19 cellular contexts compared by ENCODE assay signal in the genomic region with DNA sequence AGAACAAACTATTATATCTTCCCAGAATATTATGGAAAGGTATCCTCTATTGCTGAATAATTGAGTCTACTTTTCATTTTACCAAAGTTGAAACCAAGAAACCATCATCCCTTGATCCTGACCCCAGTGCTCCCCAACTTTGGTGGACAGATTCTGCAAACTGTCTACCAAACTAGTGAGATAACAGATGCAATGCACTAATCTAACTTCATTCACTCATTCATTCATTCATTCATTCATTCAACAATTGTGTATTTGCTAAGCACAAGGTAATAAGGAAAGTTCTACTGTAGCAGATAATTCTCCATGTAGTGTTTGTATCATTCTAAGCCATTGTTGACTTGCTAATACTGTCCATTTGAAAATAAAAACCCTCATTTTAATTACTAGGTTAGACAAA.
A peak's percentile ranks its signal among the peaks of the same experiment; 100 is the strongest.
DNase-seq lines count a peak whose midpoint lies in the region; ATAC-seq, FAIRE-seq and TF ChIP-seq lines count a peak whose summit lies in the region.
"Had no signal": no experiment of that assay in that cellular context is flagged by ENCODE, and none has a peak within 500 bp of the region (broad histone marks: within the 10 kb centered on the region; RNA-seq: fewer than 3 reads in every experiment).

No MANE protein-coding gene starts in this region.

- H3K4me1 ChIP-seq in GM23338 (ENCODE audit: insufficient read depth) (peaks cover 28% of the 10 kb centered on the region), K562 (replicated peaks in 1 of 2; ENCODE audit: control insufficient read depth in 2 of 2, insufficient read depth in 2 of 2, low read length in 2 of 2) (no peaks in the 10 kb centered on the region), testis (no peaks in the 10 kb centered on the region)
- H3K4me1 ChIP-seq: BLaER1 had no signal

- no peaks in the 10 kb centered on the region for H3K9me3 Mint-ChIP-seq in GM23338
- no peaks in the 10 kb centered on the region for H3K9me3 Mint-ChIP-seq in activated T-helper 1 cell treated with anti-CD3 and anti-CD28 coated beads, Interleukin-12 subunit alpha, Interleukin-12 subunit beta, Interleukin-2, Interleukin-4 antibody, amounts not matched to agents 30 ng/mL and 10 ng/mL and 1 ng/mL, durations not matched to agents 14 hours and 24 hours and 36 hours
- H3K9me3 Mint-ChIP-seq in stimulated activated effector memory CD8-positive, alpha-beta T cell treated with anti-CD3 and anti-CD28 coated beads, Interleukin-12 subunit alpha, Interleukin-12 subunit beta, amount 100 ng/mL, for 72 hours: peaks cover 3% of the 10 kb centered on the region

- no peak for FAIRE-seq in K562 (lab: Jason Lieb, UNC)
- FAIRE-seq: G401.6, GM12892, GM18507 had no signal

- H3K27me3 Mint-ChIP-seq in GM23338 (ENCODE audit: insufficient read depth, low read depth, poor library complexity): no peaks in the 10 kb centered on the region
- peaks cover 2% of the 10 kb centered on the region for H3K27me3 Mint-ChIP-seq in activated T-helper 1 cell treated with anti-CD3 and anti-CD28 coated beads, Interleukin-12 subunit alpha, Interleukin-12 subunit beta, Interleukin-2, Interleukin-4 antibody, amounts not matched to agents 30 ng/mL and 10 ng/mL and 1 ng/mL, durations not matched to agents 14 hours and 24 hours and 36 hours (ENCODE audit: insufficient read depth)
- H3K27me3 Mint-ChIP-seq: CD4-positive, CD25-positive, alpha-beta regulatory T cell; CD8-positive, alpha-beta memory T cell had no signal

- no peaks in the 10 kb centered on the region for H3K9me2 ChIP-seq in GM23338 (ENCODE audit: insufficient read depth)

- CTCF ChIA-PET in K562 (lab: Yijun Ruan, JAX; ENCODE audit: low intra/inter-chr PET ratio): no interaction called here

- H3K36me3 Mint-ChIP-seq in GM23338 (ENCODE audit: low read depth): no peaks in the 10 kb centered on the region
- no peaks in the 10 kb centered on the region for H3K36me3 Mint-ChIP-seq in activated T-helper 1 cell treated with anti-CD3 and anti-CD28 coated beads, Interleukin-12 subunit alpha, Interleukin-12 subunit beta, Interleukin-2, Interleukin-4 antibody, amounts not matched to agents 30 ng/mL and 10 ng/mL and 1 ng/mL, durations not matched to agents 14 hours and 24 hours and 36 hours (ENCODE audit: low read depth)
- H3K36me3 Mint-ChIP-seq in stimulated activated effector memory CD8-positive, alpha-beta T cell treated with anti-CD3 and anti-CD28 coated beads, Interleukin-12 subunit alpha, Interleukin-12 subunit beta, amount 100 ng/mL, for 72 hours: no peaks in the 10 kb centered on the region
- H3K36me3 Mint-ChIP-seq: CD14-positive monocyte; CD4-positive, alpha-beta memory T cell; CD4-positive, CD25-positive, alpha-beta regulatory T cell; CD8-positive, alpha-beta memory T cell had no signal

- in situ Hi-C loops in K562 (cut with MboI): no loop called here

- no TSS peak for BruUV-seq in K562 (replicated peaks; lab: Mats Ljungman, UMichigan)

- ATAC-seq in GM23338 (no peak), K562 (no peak)
- no peak for ATAC-seq in stimulated activated effector memory CD8-positive, alpha-beta T cell treated with anti-CD3 and anti-CD28 coated beads, Interleukin-12 subunit alpha, Interleukin-12 subunit beta, amount 100 ng/mL, for 72 hours

- H3K4me3 ChIP-seq in GM23338: peak overlapping the region; percentile 27; the same call in 1 of the 2 replicates
- no peak overlapping the region for H3K4me3 ChIP-seq in K562
- H3K4me3 ChIP-seq in testis: no peak overlapping the region
- H3K4me3 ChIP-seq: BLaER1 had no signal

- H3F3A ChIP-seq in GM23338 (replicated peaks; ENCODE audit: low read depth): no peaks in the 10 kb centered on the region

- H3K79me2 ChIP-seq in GM23338 (replicated peaks; ENCODE audit: insufficient read depth) (no peaks in the 10 kb centered on the region), K562 (ENCODE audit: control insufficient read depth, insufficient read depth, low read length) (no peaks in the 10 kb centered on the region)

- no peak overlapping the region for H3K4me3 Mint-ChIP-seq in GM23338
- no peak overlapping the region for H3K4me3 Mint-ChIP-seq in activated T-helper 1 cell treated with anti-CD3 and anti-CD28 coated beads, Interleukin-12 subunit alpha, Interleukin-12 subunit beta, Interleukin-2, Interleukin-4 antibody, amounts not matched to agents 30 ng/mL and 10 ng/mL and 1 ng/mL, durations not matched to agents 14 hours and 24 hours and 36 hours
- H3K4me3 Mint-ChIP-seq in stimulated activated effector memory CD8-positive, alpha-beta T cell treated with anti-CD3 and anti-CD28 coated beads, Interleukin-12 subunit alpha, Interleukin-12 subunit beta, amount 100 ng/mL, for 72 hours: no peak overlapping the region
- H3K4me3 Mint-ChIP-seq: CD14-positive monocyte; CD4-positive, alpha-beta memory T cell; CD4-positive, CD25-positive, alpha-beta regulatory T cell; CD8-positive, alpha-beta memory T cell had no signal

- H3K27ac ChIP-seq in GM23338 (ENCODE audit: low read depth): no peak overlapping the region
- no peak overlapping the region for H3K27ac ChIP-seq in K562 (ENCODE audit: extremely low read depth, low read depth, low read length)
- H3K27ac ChIP-seq in testis: no peak overlapping the region
- H3K27ac ChIP-seq: BLaER1 had no signal

- DNase-seq in GM23338 (ENCODE audit: low spot score): no peak
- DNase-seq in K562 (ENCODE audit: extremely low read depth in 1 of 4, low spot score in 3 of 4): no peak
- DNase-seq in testis: no peak
- DNase-seq in activated T-helper 1 cell treated with anti-CD3 and anti-CD28 coated beads, Interleukin-12 subunit alpha, Interleukin-12 subunit beta, Interleukin-2, Interleukin-4 antibody, amounts not matched to agents 30 ng/mL and 10 ng/mL and 1 ng/mL, durations not matched to agents 14 hours and 24 hours and 36 hours (ENCODE audit: low spot score): no peak
- no peak for DNase-seq in stimulated activated effector memory CD8-positive, alpha-beta T cell treated with anti-CD3 and anti-CD28 coated beads, Interleukin-12 subunit alpha, Interleukin-12 subunit beta, amount 100 ng/mL, for 72 hours (ENCODE audit: low spot score in 2 of 2)
- DNase-seq: 8988T; ACHN; BE2C; C1 segment of cervical spinal cord; CD4-positive, alpha-beta memory T cell; CD4-positive, CD25-positive, alpha-beta regulatory T cell; CD8-positive, alpha-beta memory T cell; DMS79 treated with DMSO at 0.1 percent for 48 hours; GF-D8 had no signal

- H3K27ac Mint-ChIP-seq in GM23338: no peak overlapping the region
- no peak overlapping the region for H3K27ac Mint-ChIP-seq in activated T-helper 1 cell treated with anti-CD3 and anti-CD28 coated beads, Interleukin-12 subunit alpha, Interleukin-12 subunit beta, Interleukin-2, Interleukin-4 antibody, amounts not matched to agents 30 ng/mL and 10 ng/mL and 1 ng/mL, durations not matched to agents 14 hours and 24 hours and 36 hours
- no peak overlapping the region for H3K27ac Mint-ChIP-seq in stimulated activated effector memory CD8-positive, alpha-beta T cell treated with anti-CD3 and anti-CD28 coated beads, Interleukin-12 subunit alpha, Interleukin-12 subunit beta, amount 100 ng/mL, for 72 hours
- H3K27ac Mint-ChIP-seq: CD14-positive monocyte; CD4-positive, alpha-beta memory T cell; CD4-positive, CD25-positive, alpha-beta regulatory T cell; CD8-positive, alpha-beta memory T cell had no signal

- H3K9ac ChIP-seq in K562 (ENCODE audit: insufficient read depth in 1 of 2, low read depth in 2 of 2, low read length in 2 of 2): no peak overlapping the region
- H3K9ac ChIP-seq: BLaER1 had no signal

- POLR2A ChIA-PET in K562 (lab: Yijun Ruan, JAX): no interaction called here

- TF ChIP-seq CTCF in GM23338 (conservative IDR thresholded peaks at IDR 0.05; ENCODE audit: low read depth in 2 of 2): no peak
- TF ChIP-seq CTCF in K562 (IDR thresholded peaks at IDR 0.05 in 2 of 3, conservative IDR thresholded peaks at IDR 0.05 in 1 of 3; ENCODE audit: insufficient read depth in 2 of 3, low read depth in 1 of 3, low read length in 3 of 3): no peak
- TF ChIP-seq CTCF in testis (IDR thresholded peaks at IDR 0.05): no peak

- peaks cover 29% of the 10 kb centered on the region for H3K4me1 Mint-ChIP-seq in GM23338
- H3K4me1 Mint-ChIP-seq in activated T-helper 1 cell treated with anti-CD3 and anti-CD28 coated beads, Interleukin-12 subunit alpha, Interleukin-12 subunit beta, Interleukin-2, Interleukin-4 antibody, amounts not matched to agents 30 ng/mL and 10 ng/mL and 1 ng/mL, durations not matched to agents 14 hours and 24 hours and 36 hours (ENCODE audit: low read depth): no peaks in the 10 kb centered on the region
- H3K4me1 Mint-ChIP-seq in stimulated activated effector memory CD8-positive, alpha-beta T cell treated with anti-CD3 and anti-CD28 coated beads, Interleukin-12 subunit alpha, Interleukin-12 subunit beta, amount 100 ng/mL, for 72 hours: no peaks in the 10 kb centered on the region
- H3K4me1 Mint-ChIP-seq: CD14-positive monocyte; CD4-positive, alpha-beta memory T cell; CD4-positive, CD25-positive, alpha-beta regulatory T cell; CD8-positive, alpha-beta memory T cell had no signal

- H4K20me1 ChIP-seq in GM23338 (replicated peaks; ENCODE audit: insufficient read depth) (no peaks in the 10 kb centered on the region), K562 (replicated peaks; ENCODE audit: control insufficient read depth, insufficient read depth, low read length) (no peaks in the 10 kb centered on the region)
- H4K20me1 ChIP-seq: BLaER1 had no signal

- H3K9me1 ChIP-seq in K562 (ENCODE audit: control insufficient read depth, insufficient read depth, low read length): no peaks in the 10 kb centered on the region

- TF ChIP-seq POLR2A in K562 (conservative IDR thresholded peaks at IDR 0.05) (no peak), testis (IDR thresholded peaks at IDR 0.05) (no peak)

- H3K4me2 ChIP-seq in GM23338: peak overlapping the region; percentile 64
- no peak overlapping the region for H3K4me2 ChIP-seq in K562 (ENCODE audit: insufficient read depth, low read length)
- H3K4me2 ChIP-seq: BLaER1 had no signal

- H3K9me3 ChIP-seq in K562 (replicated peaks; ENCODE audit: control insufficient read depth, insufficient read depth, low read depth, low read length): no peaks in the 10 kb centered on the region
- no peaks in the 10 kb centered on the region for H3K9me3 ChIP-seq in testis
- H3K9me3 ChIP-seq: BE2C, BLaER1 had no signal

- H3K36me3 ChIP-seq in GM23338 (ENCODE audit: insufficient read depth) (no peaks in the 10 kb centered on the region), K562 (ENCODE audit: control insufficient read depth, insufficient read depth, low read length) (no peaks in the 10 kb centered on the region), testis (ENCODE audit: low read depth, missing control alignments) (no peaks in the 10 kb centered on the region)
- H3K36me3 ChIP-seq: BLaER1 had no signal

- no peak for TF ChIP-seq RAD21 in K562 (CRISPR knock-in tag; conservative IDR thresholded peaks at IDR 0.05 in 1 of 2, IDR thresholded peaks at IDR 0.05 in 1 of 2)

- H3K27me3 ChIP-seq in GM23338 (ENCODE audit: insufficient read depth) (no peaks in the 10 kb centered on the region), K562 (ENCODE audit: control insufficient read depth in 2 of 2, insufficient read depth in 2 of 2, low read length in 2 of 2) (no peaks in the 10 kb centered on the region), testis (no peaks in the 10 kb centered on the region)
- H3K27me3 ChIP-seq: BE2C, BLaER1 had no signal

- H2AFZ ChIP-seq in GM23338 (no peak overlapping the region), K562 (ENCODE audit: low read depth, low read length) (no peak overlapping the region)

- no peak for TF ChIP-seq EP300 in K562 (IDR thresholded peaks at IDR 0.05; ENCODE audit: low read length)

- intact Hi-C loops in K562 (cut with micrococcal nuclease) (no loop called here), testis (cut with DNase I; ENCODE audit: low total_unique reads) (no loop called here)
- intact Hi-C loops in activated T-helper 1 cell treated with anti-CD3 and anti-CD28 coated beads, Interleukin-12 subunit alpha, Interleukin-12 subunit beta, Interleukin-2, Interleukin-4 antibody, amounts not matched to agents 30 ng/mL and 10 ng/mL and 1 ng/mL, durations not matched to agents 14 hours and 24 hours and 36 hours (cut with micrococcal nuclease): no loop called here
